8 cellular contexts compared by ENCODE assay signal in the genomic region with DNA sequence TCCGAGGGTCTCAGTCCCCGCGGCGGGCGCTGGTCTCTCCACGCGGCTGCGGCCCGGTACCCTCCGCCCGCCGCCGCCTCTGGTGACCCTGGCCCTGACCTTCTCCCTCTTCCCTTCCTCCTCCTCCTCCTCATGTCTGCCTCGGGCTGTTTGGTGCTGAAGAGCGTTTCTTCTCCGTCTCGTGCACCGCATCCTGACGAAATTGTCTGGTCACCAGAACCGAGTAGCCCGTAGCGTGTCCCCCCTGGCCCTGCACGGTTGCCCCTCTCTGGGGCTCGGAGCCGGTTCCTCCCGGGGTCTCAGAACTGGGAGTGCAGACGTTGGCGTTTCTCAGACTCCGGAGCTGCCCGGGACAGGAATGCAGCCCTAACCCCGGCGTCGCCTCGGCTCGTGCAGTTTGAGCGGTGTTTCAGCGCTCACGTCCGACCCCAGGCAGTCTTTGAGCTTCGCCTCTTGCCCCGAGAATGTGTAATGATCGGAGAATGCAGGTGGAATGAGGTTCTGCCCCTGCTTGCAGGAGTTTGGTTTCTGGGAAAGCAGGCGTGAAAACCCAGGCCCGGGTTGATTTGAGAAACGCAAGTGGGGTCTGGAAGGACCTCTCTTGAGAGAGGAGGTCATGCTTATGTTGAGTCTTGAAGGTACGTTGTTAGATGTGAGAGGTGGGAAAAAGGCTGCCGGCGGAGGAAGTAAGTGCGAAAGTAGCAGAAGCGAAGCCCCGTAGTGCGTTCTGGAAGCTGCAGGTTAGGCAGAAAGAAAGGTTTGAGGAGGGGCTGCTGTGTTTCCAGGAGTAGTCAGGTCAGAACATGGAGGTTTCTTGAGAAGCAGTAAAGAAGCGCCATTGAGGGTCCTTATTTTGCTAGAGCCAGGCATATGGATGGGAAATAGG. TPM values are rescaled to one million over a fixed set of nuclear protein-coding genes. Genes with fewer than 3 reads are reported as not detected.
A peak's percentile ranks its signal among the peaks of the same experiment; 100 is the strongest.
DNase-seq lines count a peak whose midpoint lies in the region; ATAC-seq, FAIRE-seq and TF ChIP-seq lines count a peak whose summit lies in the region.

No MANE protein-coding gene starts in this region.

- H3K4me2 ChIP-seq in osteoblast (ENCODE audit: insufficient read depth, low read length) = peak overlapping the region; percentile 95

- no peaks in the 10 kb centered on the region for H3K27me3 ChIP-seq in ACC112 (ENCODE audit: insufficient read depth, low read length)
- peaks cover 10% of the 10 kb centered on the region for H3K27me3 ChIP-seq in WERI-Rb-1 (ENCODE audit: insufficient read depth, low read depth, severe bottlenecking)
- peaks cover 4% of the 10 kb centered on the region for H3K27me3 ChIP-seq in osteoblast (ENCODE audit: insufficient read depth, low read length)

- peaks cover 18% of the 10 kb centered on the region for H3K4me1 ChIP-seq in ACC112 (ENCODE audit: control insufficient read depth, insufficient read depth, low read length, unreplicated experiment)
- peaks cover 16% of the 10 kb centered on the region for H3K4me1 ChIP-seq in osteoblast (ENCODE audit: insufficient read depth, low read length)

- H3K79me2 ChIP-seq in ACC112 (ENCODE audit: control insufficient read depth, insufficient read depth, low read length, unreplicated experiment) (peaks cover 57% of the 10 kb centered on the region), osteoblast (ENCODE audit: insufficient read depth, low read length) (peaks cover 56% of the 10 kb centered on the region)

- peak overlapping the region; percentile 68 for H2AFZ ChIP-seq in ACC112 (ENCODE audit: low read length, unreplicated experiment)
- H2AFZ ChIP-seq in osteoblast (ENCODE audit: low read length) = peak overlapping the region; percentile 82

- peak; percentile 7 for ATAC-seq in HG03432 (IDR thresholded peaks at IDR 0.05; ENCODE audit: unreplicated experiment)

- no peaks in the 10 kb centered on the region for H3K9me3 ChIP-seq in WERI-Rb-1 (ENCODE audit: severe bottlenecking)
- no peaks in the 10 kb centered on the region for H3K9me3 ChIP-seq in osteoblast (ENCODE audit: low read depth, low read length)

- no peak for TF ChIP-seq POLR2A in GM12892 (IDR thresholded peaks at IDR 0.05; ENCODE audit: low read depth, low read length)

- H3K4me3 ChIP-seq in ACC112 (ENCODE audit: low read depth, low read length) = peak overlapping the region; percentile 92
- H3K4me3 ChIP-seq in WERI-Rb-1 (ENCODE audit: low read depth, low read length) = peak overlapping the region; percentile 93
- H3K4me3 ChIP-seq in fibroblast of mammary gland (ENCODE audit: control insufficient read depth, low read depth, low read length) = peak overlapping the region; percentile 92
- H3K4me3 ChIP-seq in osteoblast (ENCODE audit: insufficient read depth, low read length) = peak overlapping the region; percentile 92

- no peak for TF ChIP-seq CTCF in WERI-Rb-1 (IDR thresholded peaks at IDR 0.05; ENCODE audit: low read depth, low read length)
- TF ChIP-seq CTCF in fibroblast of mammary gland (conservative IDR thresholded peaks at IDR 0.05; ENCODE audit: control insufficient read depth, insufficient read depth, low read depth, low read length) = no peak
- TF ChIP-seq CTCF in osteoblast (IDR thresholded peaks at IDR 0.05; ENCODE audit: extremely low read depth, low read depth, low read length) = no peak

- no peaks in the 10 kb centered on the region for H3K36me3 ChIP-seq in ACC112 (ENCODE audit: insufficient read depth, low read length)
- H3K36me3 ChIP-seq in WERI-Rb-1 = no peaks in the 10 kb centered on the region
- no peaks in the 10 kb centered on the region for H3K36me3 ChIP-seq in osteoblast (ENCODE audit: insufficient read depth, low read length)

- peak overlapping the region; percentile 22; the same call in 1 of the 2 replicates for H3K27ac ChIP-seq in ACC112 (ENCODE audit: low read depth, low read length)
- H3K27ac ChIP-seq in WERI-Rb-1 = peak overlapping the region; percentile 65
- H3K27ac ChIP-seq in osteoblast (ENCODE audit: low read depth, low read length) = peak overlapping the region; percentile 81

- peak; percentile 63 for FAIRE-seq in GM12892 (lab: Jason Lieb, UNC)

- H4K20me1 ChIP-seq in osteoblast (ENCODE audit: insufficient read depth, low read length) = peaks cover 17% of the 10 kb centered on the region

- DNase-seq in GM12892 (ENCODE audit: insufficient read length) (no peak), WERI-Rb-1 (no peak), fibroblast of mammary gland (ENCODE audit: low read depth) (no peak), osteoblast (ENCODE audit: insufficient read length, low spot score, missing footprints) (no peak), activated gamma-delta T cell treated with Interleukin-2 at 50 U/mL for 16 hours (no peak), 8988T (no peak)

RNA-seq across cellular contexts. Expression of gene RBM17, which starts 0.7 kb away (rescaled TPM):
- polyA plus RNA-seq in GM12892 (2012; ENCODE audit: missing spikeins) = 95.0 TPM
- 29.3 and 31.8 TPM in 2 replicates for total RNA-seq in osteoblast

RNA-seq across cellular contexts. Expression of gene IL2RA, which starts 27.4 kb away (rescaled TPM):
- polyA plus RNA-seq in GM12892 (2012; ENCODE audit: missing spikeins) = 7.2 TPM
- not detected in 2 replicates for total RNA-seq in osteoblast

Comparison
In these comparisons a context has a peak if more than half of its experiments do, and no peak if none do; other contexts are left out.
1. H3K27ac ChIP-seq: peak in every context shown above with its lines; median percentile 81 in osteoblast; 65 in WERI-Rb-1; 22 in ACC112.